ENCODE assay signal across 10 cellular contexts in the genomic region with DNA sequence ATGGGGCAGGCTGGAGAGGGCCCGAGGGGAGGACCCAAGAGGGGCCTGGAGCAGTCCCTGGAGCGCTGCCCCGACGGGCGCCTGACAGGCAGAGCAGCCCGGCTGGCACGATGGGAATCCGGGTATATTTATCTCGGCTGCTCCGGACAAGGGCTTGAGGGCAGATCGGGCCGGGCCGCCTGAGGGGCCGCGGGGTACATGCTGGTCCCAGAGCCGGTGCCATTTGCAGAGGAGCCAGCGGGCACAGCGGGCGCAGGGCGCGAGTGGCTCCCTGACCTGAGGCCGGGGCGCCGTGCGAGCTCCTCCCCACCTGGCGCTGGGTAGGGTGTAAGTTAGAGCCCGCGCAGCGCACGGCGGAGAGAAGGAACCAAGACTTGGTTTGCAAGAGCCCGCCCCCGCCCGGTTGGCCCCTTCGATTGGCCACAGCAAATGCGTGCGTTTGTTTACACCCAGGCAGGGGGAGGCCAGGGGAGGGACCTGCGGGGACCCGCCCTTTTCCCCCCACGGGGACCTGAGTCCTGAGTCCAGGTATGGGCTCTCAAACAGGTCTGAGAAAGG. TPM values are rescaled to one million over a fixed set of nuclear protein-coding genes. Genes with fewer than 3 reads are reported as not detected.
DNase-seq lines count a peak whose midpoint lies in the region; ATAC-seq and TF ChIP-seq lines count a peak whose summit lies in the region.
"Had no signal": no experiment of that assay in that cellular context is flagged by ENCODE, and none has a peak within 500 bp of the region (broad histone marks: within the 10 kb centered on the region; RNA-seq: fewer than 3 reads in every experiment).

No MANE protein-coding gene starts in this region.

- DNase-seq in BE2C (no peak), NCI-H510A treated with DMSO at 0.1 percent for 48 hours (lab: John Stamatoyannopoulos, UW) (peak; percentile 23), mammary epithelial cell (no peak), memory B cell (ENCODE audit: low spot score in 2 of 2) (peak in 1 of 2 donors; percentile 50), transverse colon (peak; percentile 26), SKM-1 treated with dmso at 0.1 percent for 144 hours (lab: John Stamatoyannopoulos, UW; ENCODE audit: unreplicated experiment) (no peak)
- DNase-seq in NK-92 treated with Interleukin-12 subunit alpha and Interleukin-12 subunit beta, amount 100 ng/mL, for 24 hours (lab: John Stamatoyannopoulos, UW), result no peak

- H3K4me3 ChIP-seq in BE2C (ENCODE audit: low read depth, low read length) (peak overlapping the region; percentile 44), mammary epithelial cell (replicated peaks in 1 of 3; ENCODE audit: insufficient read depth in 1 of 3, low read depth in 2 of 3, low read length in 3 of 3) (no peak overlapping the region), transverse colon (peak overlapping the region in 2 of 4 donors; percentile 30 to 42)

- 44% methylated on average over 12 of the region's 40 CpGs for WGBS in mammary epithelial cell (ENCODE audit: low coverage, missing lambda C conversion rate)
- WGBS in transverse colon (ENCODE audit: low coverage in 1 of 2), 2 donors, result 4% methylated on average over 22 of the region's 40 CpGs; no CpG with 5 or more reads in 1 of the 2 donors

- no TSS peak for BruUV-seq in mammary epithelial cell (replicated peaks; lab: Mats Ljungman, UMichigan)

- H3K27me3 Mint-ChIP-seq in memory B cell, result peaks cover 36% of the 10 kb centered on the region

- CTCF ChIA-PET in mammary epithelial cell (lab: Charles Lee; ENCODE audit: low non-redundant PET), result no interaction called here

- no peak for TF ChIP-seq POLR2A in transverse colon (IDR thresholded peaks at IDR 0.05)

- in situ Hi-C loops in mammary epithelial cell (cut with MboI; ENCODE audit: low sequenced_read_pairs in 2 of 2), result no loop called here
- in situ Hi-C loops in transverse colon (cut with MboI; ENCODE audit: low pct_ligation_motif_present in 1 of 4, low pct_unique_long_range_greater_than_20kb in 1 of 4, low sequenced_read_pairs in 3 of 4), result no loop called here

- TF ChIP-seq CTCF in BE2C (IDR thresholded peaks at IDR 0.05; ENCODE audit: low read depth, low read length) (no peak), mammary epithelial cell (conservative IDR thresholded peaks at IDR 0.05 in 1 of 2, IDR thresholded peaks at IDR 0.05 in 1 of 2; ENCODE audit: extremely low read depth in 1 of 2, insufficient read depth in 1 of 2, low read depth in 1 of 2, low read length in 2 of 2) (no peak), transverse colon (IDR thresholded peaks at IDR 0.05) (no peak)

- no peaks in the 10 kb centered on the region for H3K9me3 Mint-ChIP-seq in memory B cell

- H3K27me3 ChIP-seq in BE2C (peaks cover 8% of the 10 kb centered on the region), mammary epithelial cell (ENCODE audit: insufficient read depth, low read length) (peaks cover 11% of the 10 kb centered on the region), transverse colon (peaks cover 64% of the 10 kb centered on the region)

- intact Hi-C loops in mammary epithelial cell (cut with micrococcal nuclease) (no loop called here), transverse colon (cut with DNase I; ENCODE audit: low total_unique reads) (no loop called here)

- no peak for TF ChIP-seq EP300 in transverse colon (IDR thresholded peaks at IDR 0.05; ENCODE audit: low read depth)

- no peak overlapping the region for H3K27ac ChIP-seq in mammary epithelial cell (ENCODE audit: insufficient read depth, low read depth, low read length)
- no peak overlapping the region for H3K27ac ChIP-seq in transverse colon
- H3K27ac ChIP-seq: neutrophil had no signal

- H2AFZ ChIP-seq in mammary epithelial cell (ENCODE audit: low read depth, low read length), result no peak overlapping the region

- peak overlapping the region; percentile 45 for H3K4me2 ChIP-seq in mammary epithelial cell (ENCODE audit: insufficient read depth, low read depth, low read length)

- H3K9ac ChIP-seq in mammary epithelial cell (ENCODE audit: insufficient read depth, low read length), result no peak overlapping the region

- H3K36me3 Mint-ChIP-seq in memory B cell, result no peaks in the 10 kb centered on the region

- H3K79me2 ChIP-seq in mammary epithelial cell (ENCODE audit: insufficient read depth, low read length), result no peaks in the 10 kb centered on the region

- no peaks in the 10 kb centered on the region for H3K36me3 ChIP-seq in BE2C
- no peaks in the 10 kb centered on the region for H3K36me3 ChIP-seq in mammary epithelial cell (ENCODE audit: insufficient read depth, low read length)
- no peaks in the 10 kb centered on the region for H3K36me3 ChIP-seq in transverse colon
- H3K36me3 ChIP-seq: neutrophil had no signal

- peak; percentile 87 for ATAC-seq in memory B cell (ENCODE audit: low read depth)
- no peak for ATAC-seq in HG02798 (IDR thresholded peaks at IDR 0.05; ENCODE audit: poor library complexity, unreplicated experiment)

- H3K4me1 ChIP-seq in BE2C (no peaks in the 10 kb centered on the region), mammary epithelial cell (ENCODE audit: insufficient read depth, low read length) (peaks cover 3% of the 10 kb centered on the region), transverse colon (peaks cover 10 to 14% (median 12%) of the 10 kb centered on the region in 4 donors)

- H3K4me1 Mint-ChIP-seq in memory B cell, result no peaks in the 10 kb centered on the region

- no peaks in the 10 kb centered on the region for H4K20me1 ChIP-seq in mammary epithelial cell (ENCODE audit: insufficient read depth, low read length)

- dilution Hi-C loops in mammary epithelial cell (cut with HindIII; ENCODE audit: low sequenced_read_pairs), result no loop called here

- H3K9me3 ChIP-seq in BE2C (no peaks in the 10 kb centered on the region), mammary epithelial cell (replicated peaks; ENCODE audit: insufficient read depth, low read length) (no peaks in the 10 kb centered on the region), transverse colon (no peaks in the 10 kb centered on the region)
- H3K9me3 ChIP-seq: neutrophil had no signal

- H3K4me3 Mint-ChIP-seq in memory B cell, result no peak overlapping the region

- H3K27ac Mint-ChIP-seq in memory B cell, result no peak overlapping the region

RNA-seq across cellular contexts. Expression of a gene that starts 0.7 kb away (rescaled TPM):
- polyA plus RNA-seq in BE2C (2012; ENCODE audit: insufficient read depth, insufficient read length, low read depth), result 0.43 TPM
- total RNA-seq in mammary epithelial cell (under 1 TPM in 1 of 2 donors, not detected in 1; 0.67 TPM), transverse colon (not detected)
- polyA plus RNA-seq in mammary epithelial cell, result 0.06 TPM
- not detected for polyA minus RNA-seq in mammary epithelial cell
- total RNA-seq: T-helper 2 cell treated with Interferon-gamma antibody and Interleukin-4, amounts not matched to agents 100 ng/mL and 5 ng/mL, for 36 hours had no signal

RNA-seq across cellular contexts. Expression of a gene that starts 14.4 kb away (rescaled TPM):
- not detected for polyA plus RNA-seq in BE2C (2012; ENCODE audit: insufficient read depth, insufficient read length, low read depth)
- total RNA-seq in mammary epithelial cell (1 to 10 TPM in 1 of 2 donors, under 1 TPM in 1; 0.17 to 1.8 TPM), transverse colon (not detected)
- 0.05 TPM for polyA plus RNA-seq in mammary epithelial cell
- not detected for polyA minus RNA-seq in mammary epithelial cell
- total RNA-seq: T-helper 2 cell treated with Interferon-gamma antibody and Interleukin-4, amounts not matched to agents 100 ng/mL and 5 ng/mL, for 36 hours had no signal

RNA-seq across cellular contexts. Expression of a gene that starts 30.2 kb away (rescaled TPM):
- polyA plus RNA-seq in BE2C (2012; ENCODE audit: insufficient read depth, insufficient read length, low read depth), result 107 TPM
- total RNA-seq in mammary epithelial cell (100 to 1,000 TPM; 176 to 235 TPM), transverse colon (100 to 1,000 TPM in 1 of 4 donors, 10 to 100 TPM in 3; 69.6 to 322 (median 74.8) TPM)
- polyA plus RNA-seq in mammary epithelial cell, result 511 TPM
- 320 TPM for polyA minus RNA-seq in mammary epithelial cell

RNA-seq across cellular contexts. Expression of a gene that starts 50.7 kb away (rescaled TPM):
- 43.3 TPM for polyA plus RNA-seq in BE2C (2012; ENCODE audit: insufficient read depth, insufficient read length, low read depth)
- total RNA-seq in mammary epithelial cell (100 to 1,000 TPM; 102 to 129 TPM), transverse colon (10 to 100 TPM in 1 of 4 donors, 1 to 10 TPM in 3; 1.9 to 30.6 (median 3.8) TPM)
- polyA plus RNA-seq in mammary epithelial cell, result 108 TPM
- 76.2 TPM for polyA minus RNA-seq in mammary epithelial cell

Comparison
In these comparisons a context has a peak if more than half of its experiments do, and no peak if none do; other contexts are left out.
1. DNase-seq: peak in NCI-H510A treated with DMSO at 0.1 percent for 48 hours (single experiment) and transverse colon (single experiment); none in BE2C (single experiment), mammary epithelial cell (single experiment), SKM-1 treated with dmso at 0.1 percent for 144 hours (single experiment) and NK-92 treated with Interleukin-12 subunit alpha and Interleukin-12 subunit beta, amount 100 ng/mL, for 24 hours (single experiment).